11 cellular contexts compared by ENCODE assay signal in genomic region chr5:170429014-170429413, GRCh38. TPM values are rescaled to one million over a fixed set of nuclear protein-coding genes. Genes with fewer than 3 reads are reported as not detected.
A peak's percentile ranks its signal among the peaks of the same experiment; 100 is the strongest.
DNase-seq lines count a peak whose midpoint lies in the region; ATAC-seq and TF ChIP-seq lines count a peak whose summit lies in the region.
"Had no signal": no experiment of that assay in that cellular context is flagged by ENCODE, and none has a peak within 500 bp of the region (broad histone marks: within the 10 kb centered on the region; RNA-seq: fewer than 3 reads in every experiment).

No MANE protein-coding gene starts in this region.

- POLR2A ChIA-PET in AG04450 (lab: Yijun Ruan, JAX), result no interaction called here

- CTCF ChIA-PET in AG04450 (lab: Charles Lee), result interaction anchor here (5.3 kb wide), 1 partner anchor 203 kb away, joined by 32 read pairs; no protein-coding TSS in a partner anchor
- CTCF ChIA-PET in activated CD8-positive, alpha-beta memory T cell treated with anti-CD3 and anti-CD28 coated beads, Interleukin-2, amount 10 ng/mL, durations not matched to agents 7 days and 5 days (lab: Charles Lee), result interaction anchor here (1.1 kb wide), 1 partner anchor 10 kb away, joined by 3 read pairs; no protein-coding TSS in a partner anchor

- H3K27ac ChIP-seq in AG04450 (ENCODE audit: low read depth, low read length) (no peak overlapping the region), substantia nigra (ENCODE audit: low read depth, low read length, poor library complexity, severe bottlenecking) (no peak overlapping the region)
- H3K27ac ChIP-seq: skin epidermis had no signal

- no peaks in the 10 kb centered on the region for H3K36me3 Mint-ChIP-seq in activated CD8-positive, alpha-beta memory T cell treated with anti-CD3 and anti-CD28 coated beads, Interleukin-2, amount 10 ng/mL, durations not matched to agents 7 days and 5 days

- no peaks in the 10 kb centered on the region for H3K9me3 Mint-ChIP-seq in activated CD8-positive, alpha-beta memory T cell treated with anti-CD3 and anti-CD28 coated beads, Interleukin-2, amount 10 ng/mL, durations not matched to agents 7 days and 5 days (ENCODE audit: low read depth)
- H3K9me3 Mint-ChIP-seq: activated CD4-positive, alpha-beta T cell treated with anti-CD3 and anti-CD28 coated beads, Interleukin-2, amount 10 ng/mL, durations not matched to agents 24 days and 14 days had no signal

- no peak for ATAC-seq in GM21526 (IDR thresholded peaks at IDR 0.05; ENCODE audit: low FRiP score, unreplicated experiment)
- no peak for ATAC-seq in activated CD8-positive, alpha-beta memory T cell treated with anti-CD3 and anti-CD28 coated beads, Interleukin-2, amount 10 ng/mL, durations not matched to agents 7 days and 5 days
- ATAC-seq: esophagus mucosa had no signal

- peak; percentile 36; the same call in 1 of the 2 replicates for TF ChIP-seq CTCF in AG04450 (IDR thresholded peaks at IDR 0.05; ENCODE audit: low read depth, low read length)
- TF ChIP-seq CTCF in GM12864 (IDR thresholded peaks at IDR 0.05; ENCODE audit: low read depth, low read length, missing control alignments), result peak; percentile 7

- H3K4me3 ChIP-seq in AG04450 (ENCODE audit: low read depth, low read length), result no peak overlapping the region
- no peak overlapping the region for H3K4me3 ChIP-seq in GM12864 (ENCODE audit: low read depth, low read length)
- H3K4me3 ChIP-seq: skin epidermis had no signal

- no peaks in the 10 kb centered on the region for H3K4me1 Mint-ChIP-seq in activated CD8-positive, alpha-beta memory T cell treated with anti-CD3 and anti-CD28 coated beads, Interleukin-2, amount 10 ng/mL, durations not matched to agents 7 days and 5 days
- H3K4me1 Mint-ChIP-seq: activated CD4-positive, alpha-beta T cell treated with anti-CD3 and anti-CD28 coated beads, Interleukin-2, amount 10 ng/mL, durations not matched to agents 24 days and 14 days had no signal

- H3K27me3 ChIP-seq in AG04450 (ENCODE audit: control insufficient read depth, insufficient read depth, low read length), result peaks cover 12% of the 10 kb centered on the region

- H3K27ac Mint-ChIP-seq in activated CD8-positive, alpha-beta memory T cell treated with anti-CD3 and anti-CD28 coated beads, Interleukin-2, amount 10 ng/mL, durations not matched to agents 7 days and 5 days, result no peak overlapping the region
- H3K27ac Mint-ChIP-seq: activated CD4-positive, alpha-beta T cell treated with anti-CD3 and anti-CD28 coated beads, Interleukin-2, amount 10 ng/mL, durations not matched to agents 24 days and 14 days had no signal

- no peak overlapping the region for H3K4me3 Mint-ChIP-seq in activated CD8-positive, alpha-beta memory T cell treated with anti-CD3 and anti-CD28 coated beads, Interleukin-2, amount 10 ng/mL, durations not matched to agents 7 days and 5 days
- H3K4me3 Mint-ChIP-seq: activated CD4-positive, alpha-beta T cell treated with anti-CD3 and anti-CD28 coated beads, Interleukin-2, amount 10 ng/mL, durations not matched to agents 24 days and 14 days had no signal

- no peak for DNase-seq in AG04450 (ENCODE audit: low read depth, low spot score)
- no peak for DNase-seq in GM12864 (ENCODE audit: low read depth)
- DNase-seq in RPMI7951 (ENCODE audit: low read depth), result peak; percentile 24
- peak; percentile 44 for DNase-seq in glomerular visceral epithelial cell (ENCODE audit: extremely low spot score)
- DNase-seq in activated CD8-positive, alpha-beta memory T cell treated with anti-CD3 and anti-CD28 coated beads, Interleukin-2, amount 10 ng/mL, durations not matched to agents 7 days and 5 days, result no peak
- DNase-seq in substantia nigra (lab: John Stamatoyannopoulos, UW), result no peak
- DNase-seq in NCI-H2227 treated with DMSO at 0.1 percent for 48 hours (lab: John Stamatoyannopoulos, UW), result no peak
- DNase-seq: activated CD4-positive, alpha-beta T cell treated with anti-CD3 and anti-CD28 coated beads, Interleukin-2, amount 10 ng/mL, durations not matched to agents 24 days and 14 days had no signal

- H3K27me3 Mint-ChIP-seq in activated CD8-positive, alpha-beta memory T cell treated with anti-CD3 and anti-CD28 coated beads, Interleukin-2, amount 10 ng/mL, durations not matched to agents 7 days and 5 days, result peaks cover 16% of the 10 kb centered on the region

- H3K9me3 ChIP-seq in AG04450 (ENCODE audit: control insufficient read depth, insufficient read depth, low read length), result no peaks in the 10 kb centered on the region

RNA-seq across cellular contexts. Expression of gene KCNMB1, which starts 39.8 kb away (rescaled TPM):
- polyA plus RNA-seq in AG04450 (2011; rRNA removed), result 0.01 TPM in 1 of 2 replicates, not detected in the other
- polyA minus RNA-seq in AG04450 (2011; rRNA and poly(A)+ RNA removed), result not detected in 2 replicates
- not detected in 2 replicates for total RNA-seq in RPMI7951 (2014; rRNA removed; shearing (Covaris generic))
- total RNA-seq in activated CD8-positive, alpha-beta memory T cell treated with anti-CD3 and anti-CD28 coated beads, Interleukin-2, amount 10 ng/mL, durations not matched to agents 7 days and 5 days, result not detected
- total RNA-seq: activated CD4-positive, alpha-beta T cell treated with anti-CD3 and anti-CD28 coated beads, Interleukin-2, amount 10 ng/mL, durations not matched to agents 24 days and 14 days had no signal

Comparison
In these comparisons a context has a peak if more than half of its experiments do, and no peak if none do; other contexts are left out.
1. DNase-seq: peak in RPMI7951 (single experiment) and glomerular visceral epithelial cell (single experiment); none in AG04450 (single experiment), GM12864 (single experiment), activated CD8-positive, alpha-beta memory T cell treated with anti-CD3 and anti-CD28 coated beads, Interleukin-2, amount 10 ng/mL, durations not matched to agents 7 days and 5 days (single experiment), substantia nigra (0 of 49) and NCI-H2227 treated with DMSO at 0.1 percent for 48 hours (single experiment).